17 cellular contexts compared by ENCODE assay signal in the genomic region with DNA sequence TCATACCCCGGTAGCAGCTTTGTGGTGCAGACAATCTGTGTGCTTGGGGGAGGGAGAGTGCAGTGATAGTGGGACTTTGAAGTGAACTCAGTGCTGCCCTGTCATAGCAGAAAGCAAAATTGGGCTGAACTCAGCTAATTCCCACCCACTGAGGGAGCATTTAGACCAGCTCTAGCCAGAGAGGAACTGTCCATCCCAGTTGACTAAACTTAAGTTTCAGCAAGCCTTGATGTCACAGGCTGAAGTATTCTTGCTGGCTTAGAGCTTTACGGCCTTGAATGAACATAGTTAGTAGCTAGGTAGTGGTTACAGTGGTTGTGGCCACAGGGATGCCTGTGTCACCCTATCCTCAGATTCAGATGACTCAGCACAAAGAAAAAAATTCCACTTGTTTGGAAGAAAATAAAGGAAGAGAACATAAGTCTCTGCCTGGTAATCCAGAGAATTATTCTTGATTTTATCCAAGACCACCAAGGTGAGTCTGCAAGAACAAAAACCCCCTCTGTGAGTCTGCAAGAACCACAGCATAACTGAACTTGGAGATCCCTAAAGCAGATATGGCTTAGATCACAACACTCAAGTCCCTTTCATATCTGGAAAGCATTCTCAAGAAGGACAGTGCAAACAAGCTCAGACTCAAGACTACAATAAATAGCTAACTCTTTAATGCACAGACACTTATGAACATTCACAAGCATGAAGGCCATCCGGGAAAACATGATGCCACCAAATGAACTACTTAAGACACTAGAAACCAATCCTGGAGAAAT. TPM values are rescaled to one million over a fixed set of nuclear protein-coding genes. Genes with fewer than 3 reads are reported as not detected.
A peak's percentile ranks its signal among the peaks of the same experiment; 100 is the strongest.
DNase-seq lines count a peak whose midpoint lies in the region; ATAC-seq, FAIRE-seq and TF ChIP-seq lines count a peak whose summit lies in the region.
"Had no signal": no experiment of that assay in that cellular context is flagged by ENCODE, and none has a peak within 500 bp of the region (broad histone marks: within the 10 kb centered on the region; RNA-seq: fewer than 3 reads in every experiment).

No MANE protein-coding gene starts in this region.

- SMC1A ChIA-PET in GM12878 (lab: Charles Lee; ENCODE audit: uncharacterized antibody, unreplicated experiment): interaction anchor here (0.6 to 1.9 kb wide), 2 partner anchors 8 to 31 kb away, joined by 3 to 7 read pairs; no protein-coding TSS in a partner anchor

- H3K79me2 ChIP-seq in GM12878 (ENCODE audit: control insufficient read depth, insufficient read depth, low read length): no peaks in the 10 kb centered on the region

- in situ Hi-C loops in GM12878 (cut with MboI): no loop called here

- H3K4me2 ChIP-seq in GM12878 (ENCODE audit: control insufficient read depth, insufficient read depth): no peak overlapping the region

- BruUV-seq in GM12878 (replicated peaks; lab: Mats Ljungman, UMichigan): no TSS peak

- DNase-seq in activated naive CD8-positive, alpha-beta T cell treated with anti-CD3 and anti-CD28 coated beads, Interleukin-2, amount 50 U/mL, for 24 hours: no peak
- DNase-seq in activated naive CD8-positive, alpha-beta T cell treated with anti-CD3 and anti-CD28 coated beads for 36 hours: no peak
- no peak for DNase-seq in GM12878 (ENCODE audit: low read depth, low spot score)
- DNase-seq in left lobe of liver (ENCODE audit: low spot score): no peak
- no peak for DNase-seq in upper lobe of right lung
- DNase-seq in NCI-H2107 (lab: John Stamatoyannopoulos, UW): no peak
- DNase-seq in T-helper 2 cell treated with Interferon-gamma antibody and Interleukin-4, amounts not matched to agents 5 μg/mL and 100 μg/mL, for 36 hours (ENCODE audit: low spot score): no peak
- DNase-seq: adrenal gland, DMS79 treated with DMSO at 0.1 percent for 48 hours, T1000 had no signal

- H3K27me3 Mint-ChIP-seq in activated naive CD8-positive, alpha-beta T cell treated with anti-CD3 and anti-CD28 coated beads, Interleukin-2, amount 50 U/mL, for 24 hours: no peaks in the 10 kb centered on the region
- H3K27me3 Mint-ChIP-seq in activated naive CD8-positive, alpha-beta T cell treated with anti-CD3 and anti-CD28 coated beads for 36 hours: peaks cover 8% of the 10 kb centered on the region
- peaks cover 15% of the 10 kb centered on the region for H3K27me3 Mint-ChIP-seq in T-helper 2 cell treated with Interferon-gamma antibody and Interleukin-4, amounts not matched to agents 5 μg/mL and 100 μg/mL, for 36 hours (ENCODE audit: low read depth)

- POLR2A ChIA-PET in GM12878 (lab: Charles Lee): no interaction called here

- no peaks in the 10 kb centered on the region for H3K36me3 Mint-ChIP-seq in activated naive CD8-positive, alpha-beta T cell treated with anti-CD3 and anti-CD28 coated beads, Interleukin-2, amount 50 U/mL, for 24 hours (ENCODE audit: low read depth)
- no peaks in the 10 kb centered on the region for H3K36me3 Mint-ChIP-seq in activated naive CD8-positive, alpha-beta T cell treated with anti-CD3 and anti-CD28 coated beads for 36 hours
- H3K36me3 Mint-ChIP-seq in T-helper 2 cell treated with Interferon-gamma antibody and Interleukin-4, amounts not matched to agents 5 μg/mL and 100 μg/mL, for 36 hours (ENCODE audit: low read depth): no peaks in the 10 kb centered on the region
- H3K36me3 Mint-ChIP-seq: stimulated activated memory B cell treated with anti-CD40 and anti-IgM and Interleukin-4, amounts not matched to agents 10 μg/mL and 1 μg/mL and 100 μg/mL, for 72 hours had no signal

- no peak overlapping the region for H3K9ac ChIP-seq in GM12878 (ENCODE audit: control insufficient read depth, insufficient read depth, low read length)

- WGBS in GM12878 (ENCODE audit: insufficient coverage, insufficient replicate concordance, low lambda C conversion rate, missing lambda C conversion rate): 44% methylated on average over 3 of the region's 3 CpGs

- no peak overlapping the region for H3K4me3 ChIP-seq in GM12878
- no peak overlapping the region for H3K4me3 ChIP-seq in upper lobe of right lung
- H3K4me3 ChIP-seq: adrenal gland had no signal

- TF ChIP-seq POLR2A in GM12878 (IDR thresholded peaks at IDR 0.05; ENCODE audit: low read depth, low read length): no peak

- H3K4me3 Mint-ChIP-seq in activated naive CD8-positive, alpha-beta T cell treated with anti-CD3 and anti-CD28 coated beads, Interleukin-2, amount 50 U/mL, for 24 hours: no peak overlapping the region
- no peak overlapping the region for H3K4me3 Mint-ChIP-seq in activated naive CD8-positive, alpha-beta T cell treated with anti-CD3 and anti-CD28 coated beads for 36 hours
- no peak overlapping the region for H3K4me3 Mint-ChIP-seq in T-helper 2 cell treated with Interferon-gamma antibody and Interleukin-4, amounts not matched to agents 5 μg/mL and 100 μg/mL, for 36 hours
- H3K4me3 Mint-ChIP-seq: stimulated activated memory B cell treated with anti-CD40 and anti-IgM and Interleukin-4, amounts not matched to agents 10 μg/mL and 1 μg/mL and 100 μg/mL, for 72 hours had no signal

- peaks cover 7% of the 10 kb centered on the region for H3K9me3 Mint-ChIP-seq in activated naive CD8-positive, alpha-beta T cell treated with anti-CD3 and anti-CD28 coated beads, Interleukin-2, amount 50 U/mL, for 24 hours
- no peaks in the 10 kb centered on the region for H3K9me3 Mint-ChIP-seq in activated naive CD8-positive, alpha-beta T cell treated with anti-CD3 and anti-CD28 coated beads for 36 hours
- peaks cover 2% of the 10 kb centered on the region for H3K9me3 Mint-ChIP-seq in T-helper 2 cell treated with Interferon-gamma antibody and Interleukin-4, amounts not matched to agents 5 μg/mL and 100 μg/mL, for 36 hours

- no peaks in the 10 kb centered on the region for H4K20me1 ChIP-seq in GM12878 (ENCODE audit: control insufficient read depth, insufficient read depth)

- CTCF ChIA-PET in GM12878 (lab: Yijun Ruan, JAX): interaction anchor here (0.6 to 0.7 kb wide), 2 partner anchors 11 to 110 kb away, joined by 3 read pairs; no protein-coding TSS in a partner anchor

- no peak for TF ChIP-seq RAD21 in GM12878 (IDR thresholded peaks at IDR 0.05; ENCODE audit: insufficient read depth, low read depth, low read length)

- peak; percentile 24 for ATAC-seq in activated naive CD8-positive, alpha-beta T cell treated with anti-CD3 and anti-CD28 coated beads, Interleukin-2, amount 50 U/mL, for 24 hours
- ATAC-seq in GM12878 (peak; percentile 36; the same call in 2 of the 3 replicates), left lobe of liver (peak; percentile 59), upper lobe of right lung (peak; percentile 21), HG03354 (IDR thresholded peaks at IDR 0.05; ENCODE audit: poor library complexity, severe bottlenecking, unreplicated experiment) (no peak)
- ATAC-seq: stimulated activated memory B cell treated with anti-CD40 and anti-IgM and Interleukin-4, amounts not matched to agents 10 μg/mL and 1 μg/mL and 100 μg/mL, for 72 hours had no signal

- H3K27me3 ChIP-seq in GM12878 (replicated peaks in 1 of 2; ENCODE audit: control insufficient read depth in 2 of 2, insufficient read depth in 2 of 2, low read length in 1 of 2) (no peaks in the 10 kb centered on the region), upper lobe of right lung (no peaks in the 10 kb centered on the region)
- H3K27me3 ChIP-seq: adrenal gland had no signal

- H3K4me1 Mint-ChIP-seq in activated naive CD8-positive, alpha-beta T cell treated with anti-CD3 and anti-CD28 coated beads, Interleukin-2, amount 50 U/mL, for 24 hours: no peaks in the 10 kb centered on the region
- no peaks in the 10 kb centered on the region for H3K4me1 Mint-ChIP-seq in activated naive CD8-positive, alpha-beta T cell treated with anti-CD3 and anti-CD28 coated beads for 36 hours
- peaks cover 2% of the 10 kb centered on the region for H3K4me1 Mint-ChIP-seq in T-helper 2 cell treated with Interferon-gamma antibody and Interleukin-4, amounts not matched to agents 5 μg/mL and 100 μg/mL, for 36 hours (ENCODE audit: low read depth)
- H3K4me1 Mint-ChIP-seq: stimulated activated memory B cell treated with anti-CD40 and anti-IgM and Interleukin-4, amounts not matched to agents 10 μg/mL and 1 μg/mL and 100 μg/mL, for 72 hours had no signal

- intact Hi-C loops in GM12878 (cut with micrococcal nuclease; ENCODE audit: unreplicated experiment) (no loop called here), upper lobe of right lung (cut with DNase I) (no loop called here)

- TF ChIP-seq CTCF in GM12878 (IDR thresholded peaks at IDR 0.05 in 2 of 3, conservative IDR thresholded peaks at IDR 0.05 in 1 of 3; ENCODE audit: control insufficient read depth in 2 of 3, extremely low read depth in 1 of 3, insufficient read depth in 1 of 3, low read depth in 3 of 3, low read length in 3 of 3): no peak
- TF ChIP-seq CTCF in upper lobe of right lung (IDR thresholded peaks at IDR 0.05): no peak

- no peaks in the 10 kb centered on the region for H3K9me3 ChIP-seq in GM12878 (replicated peaks; ENCODE audit: control insufficient read depth, insufficient read depth, low read length)
- no peaks in the 10 kb centered on the region for H3K9me3 ChIP-seq in upper lobe of right lung

- no peak overlapping the region for H2AFZ ChIP-seq in GM12878 (ENCODE audit: control insufficient read depth, low read depth, low read length)

- FAIRE-seq in GM12878 (lab: Jason Lieb, UNC): no peak
- FAIRE-seq: endothelial cell of umbilical vein, GM18507, HTR-8/SVneo had no signal

- no peak overlapping the region for H3K27ac ChIP-seq in GM12878 (ENCODE audit: control insufficient read depth, insufficient read depth)
- no peak overlapping the region for H3K27ac ChIP-seq in upper lobe of right lung

- H3K36me3 ChIP-seq in GM12878 (ENCODE audit: control insufficient read depth in 2 of 2, insufficient read depth in 2 of 2, low read length in 1 of 2) (no peaks in the 10 kb centered on the region), upper lobe of right lung (no peaks in the 10 kb centered on the region)
- H3K36me3 ChIP-seq: adrenal gland had no signal

- no peak overlapping the region for H3K27ac Mint-ChIP-seq in activated naive CD8-positive, alpha-beta T cell treated with anti-CD3 and anti-CD28 coated beads, Interleukin-2, amount 50 U/mL, for 24 hours
- no peak overlapping the region for H3K27ac Mint-ChIP-seq in activated naive CD8-positive, alpha-beta T cell treated with anti-CD3 and anti-CD28 coated beads for 36 hours
- H3K27ac Mint-ChIP-seq in T-helper 2 cell treated with Interferon-gamma antibody and Interleukin-4, amounts not matched to agents 5 μg/mL and 100 μg/mL, for 36 hours: no peak overlapping the region
- H3K27ac Mint-ChIP-seq: stimulated activated memory B cell treated with anti-CD40 and anti-IgM and Interleukin-4, amounts not matched to agents 10 μg/mL and 1 μg/mL and 100 μg/mL, for 72 hours had no signal

- RAD21 ChIA-PET in GM12878 (lab: Charles Lee; ENCODE audit: unreplicated experiment): no interaction called here

- TF ChIP-seq EP300 in GM12878 (IDR thresholded peaks at IDR 0.05; ENCODE audit: borderline replicate concordance in 1 of 2, control insufficient read depth in 1 of 2, low read depth in 2 of 2, low read length in 2 of 2): no peak

- H3K4me1 ChIP-seq in GM12878 (ENCODE audit: control insufficient read depth, insufficient read depth, low read length) (no peaks in the 10 kb centered on the region), upper lobe of right lung (peaks cover 11% of the 10 kb centered on the region)
- H3K4me1 ChIP-seq: adrenal gland had no signal

RNA-seq across cellular contexts. Expression of gene ADH7, which starts 39.4 kb away (rescaled TPM):
- total RNA-seq in activated naive CD8-positive, alpha-beta T cell treated with anti-CD3 and anti-CD28 coated beads for 36 hours: not detected
- not detected in 2 replicates for total RNA-seq in GM12878 (2013; cell fraction: nucleolus; rRNA removed)
- total RNA-seq in GM12878 (2014; rRNA removed) (not detected in 2 replicates), GM12878 (2014; rRNA removed; fragmentation: Illumina TruSeq; extraction: Trizol) (not detected in 2 replicates), GM12878 (2021) (not detected in 2 replicates), left lobe of liver (not detected), upper lobe of right lung (not detected)
- polyA plus RNA-seq in GM12878 (2011; ENCODE audit: low read depth): not detected
- polyA plus RNA-seq in GM12878 (2011; rRNA removed) (not detected in 2 replicates), GM12878 (2014; fragmentation: Illumina TruSeq; extraction: Trizol) (not detected in 2 replicates), GM12878 (2014; fragmentation: Nextera tagmentation; extraction: Ambion mirVana) (not detected), GM12878 (2014; rRNA removed) (not detected in 2 replicates), GM12878 (2016; fragmentation: Nextera tagmentation; extraction: Ambion mirVana) (not detected)
- not detected in 2 replicates for polyA plus RNA-seq in GM12878 (2011; cell fraction: cytosol; rRNA removed)
- polyA plus RNA-seq in GM12878 (2011; cell fraction: nucleus; rRNA removed): not detected in 2 replicates
- polyA plus RNA-seq in GM12878 (2012): not detected in 2 replicates
- not detected in 2 replicates for polyA minus RNA-seq in GM12878 (2011; rRNA and poly(A)+ RNA removed)
- polyA minus RNA-seq in GM12878 (2011; cell fraction: cytosol; rRNA and poly(A)+ RNA removed): not detected in 2 replicates
- not detected in 2 replicates for polyA minus RNA-seq in GM12878 (2011; cell fraction: nucleus; rRNA and poly(A)+ RNA removed)
- total RNA-seq: A673, adrenal gland, endothelial cell of umbilical vein had no signal
- polyA plus RNA-seq: endothelial cell of umbilical vein, neural cell had no signal

RNA-seq across cellular contexts. Expression of gene ADH1C, which starts 43.2 kb away (rescaled TPM):
- not detected for total RNA-seq in activated naive CD8-positive, alpha-beta T cell treated with anti-CD3 and anti-CD28 coated beads for 36 hours
- total RNA-seq in GM12878 (2013; cell fraction: nucleolus; rRNA removed): not detected in 2 replicates
- total RNA-seq in GM12878 (2014; rRNA removed) (1.1 TPM in 1 of 2 replicates, not detected in the other), GM12878 (2014; rRNA removed; fragmentation: Illumina TruSeq; extraction: Trizol) (not detected in 2 replicates), GM12878 (2021) (0.24 and 0.54 TPM in 2 replicates), left lobe of liver (522 TPM), upper lobe of right lung (6.8 TPM)
- not detected for polyA plus RNA-seq in GM12878 (2011; ENCODE audit: low read depth)
- polyA plus RNA-seq in GM12878 (2011; rRNA removed) (0.08 and 0.20 TPM in 2 replicates), GM12878 (2014; fragmentation: Illumina TruSeq; extraction: Trizol) (0.06 and 0.33 TPM in 2 replicates), GM12878 (2014; fragmentation: Nextera tagmentation; extraction: Ambion mirVana) (under 1 TPM in 1 of 2 experiments, not detected in 1; 0.04 TPM), GM12878 (2014; rRNA removed) (0.10 TPM in 1 of 2 replicates, not detected in the other), GM12878 (2016; fragmentation: Nextera tagmentation; extraction: Ambion mirVana) (under 1 TPM in 1 of 2 experiments, not detected in 1; 0.23 TPM)
- polyA plus RNA-seq in GM12878 (2011; cell fraction: cytosol; rRNA removed): 0.10 and 0.13 TPM in 2 replicates
- polyA plus RNA-seq in GM12878 (2011; cell fraction: nucleus; rRNA removed): 0.24 and 0.35 TPM in 2 replicates
- polyA plus RNA-seq in GM12878 (2012): not detected in 2 replicates
- 0.15 TPM in 1 of 2 replicates, not detected in the other for polyA minus RNA-seq in GM12878 (2011; rRNA and poly(A)+ RNA removed)
- not detected in 2 replicates for polyA minus RNA-seq in GM12878 (2011; cell fraction: cytosol; rRNA and poly(A)+ RNA removed)
- polyA minus RNA-seq in GM12878 (2011; cell fraction: nucleus; rRNA and poly(A)+ RNA removed): not detected in 2 replicates
- total RNA-seq: A673, endothelial cell of umbilical vein had no signal
- polyA plus RNA-seq: endothelial cell of umbilical vein, neural cell had no signal

Comparison
In these comparisons a context has a peak if more than half of its experiments do, and no peak if none do; other contexts are left out.
1. RNA of gene ADH1C, which starts 43.2 kb away (total RNA-seq): 522 TPM in left lobe of liver (single experiment); 6.8 TPM in upper lobe of right lung (single experiment), 0.24 to 1.1 TPM in GM12878 and not detected in activated naive CD8-positive, alpha-beta T cell treated with anti-CD3 and anti-CD28 coated beads for 36 hours; every median in the first group is over 10 times any median in the second.